2 cellular contexts compared by ENCODE assay signal in genomic region chr19:41219924-41220567, GRCh38.
TF ChIP-seq lines count a peak whose summit lies in the region.

No MANE protein-coding gene starts in this region.

TF ChIP-seq in HEK293, 187 proteins besides CTCF, POLR2A, EP300 and RAD21 (continues in another document):
- TF ChIP-seq ZFHX2 (tag by site-specific recombination; conservative IDR thresholded peaks at IDR 0.05): peak; percentile 79
- TF ChIP-seq TSHZ1 (tag by site-specific recombination; IDR thresholded peaks at IDR 0.05; ENCODE audit: borderline replicate concordance): no peak
- no peak for TF ChIP-seq ZNF664 (tag by site-specific recombination; IDR thresholded peaks at IDR 0.05)
- peak; percentile 50; the same call in 1 of the 2 replicates for TF ChIP-seq IKZF3 (tag by site-specific recombination; IDR thresholded peaks at IDR 0.05)
- 0 out of 2 replicates have a peak, but pooled peaks have one; percentile 24 for TF ChIP-seq KLF8 (tag by site-specific recombination; IDR thresholded peaks at IDR 0.05)
- no peak for TF ChIP-seq PRDM1 (tag by site-specific recombination; IDR thresholded peaks at IDR 0.05)
- TF ChIP-seq, protein P1, sequence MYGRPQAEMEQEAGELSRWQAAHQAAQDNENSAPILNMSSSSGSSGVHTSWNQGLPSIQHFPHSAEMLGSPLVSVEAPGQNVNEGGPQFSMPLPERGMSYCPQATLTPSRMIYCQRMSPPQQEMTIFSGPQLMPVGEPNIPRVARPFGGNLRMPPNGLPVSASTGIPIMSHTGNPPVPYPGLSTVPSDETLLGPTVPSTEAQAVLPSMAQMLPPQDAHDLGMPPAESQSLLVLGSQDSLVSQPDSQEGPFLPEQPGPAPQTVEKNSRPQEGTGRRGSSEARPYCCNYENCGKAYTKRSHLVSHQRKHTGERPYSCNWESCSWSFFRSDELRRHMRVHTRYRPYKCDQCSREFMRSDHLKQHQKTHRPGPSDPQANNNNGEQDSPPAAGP (tag by site-specific recombination; IDR thresholded peaks at IDR 0.05): peak; percentile 74
- TF ChIP-seq PATZ1 (tag by site-specific recombination; IDR thresholded peaks at IDR 0.05): peak; percentile 58
- 0 out of 2 replicates have a peak, but pooled peaks have one; percentile 41 for TF ChIP-seq ZNF341 (tag by site-specific recombination; IDR thresholded peaks at IDR 0.05; ENCODE audit: low read depth)
- no peak for TF ChIP-seq ZNF157 (tag by site-specific recombination; IDR thresholded peaks at IDR 0.05)
- TF ChIP-seq ZNF239 (tag by site-specific recombination; IDR thresholded peaks at IDR 0.05): no peak
- TF ChIP-seq, protein P2, sequence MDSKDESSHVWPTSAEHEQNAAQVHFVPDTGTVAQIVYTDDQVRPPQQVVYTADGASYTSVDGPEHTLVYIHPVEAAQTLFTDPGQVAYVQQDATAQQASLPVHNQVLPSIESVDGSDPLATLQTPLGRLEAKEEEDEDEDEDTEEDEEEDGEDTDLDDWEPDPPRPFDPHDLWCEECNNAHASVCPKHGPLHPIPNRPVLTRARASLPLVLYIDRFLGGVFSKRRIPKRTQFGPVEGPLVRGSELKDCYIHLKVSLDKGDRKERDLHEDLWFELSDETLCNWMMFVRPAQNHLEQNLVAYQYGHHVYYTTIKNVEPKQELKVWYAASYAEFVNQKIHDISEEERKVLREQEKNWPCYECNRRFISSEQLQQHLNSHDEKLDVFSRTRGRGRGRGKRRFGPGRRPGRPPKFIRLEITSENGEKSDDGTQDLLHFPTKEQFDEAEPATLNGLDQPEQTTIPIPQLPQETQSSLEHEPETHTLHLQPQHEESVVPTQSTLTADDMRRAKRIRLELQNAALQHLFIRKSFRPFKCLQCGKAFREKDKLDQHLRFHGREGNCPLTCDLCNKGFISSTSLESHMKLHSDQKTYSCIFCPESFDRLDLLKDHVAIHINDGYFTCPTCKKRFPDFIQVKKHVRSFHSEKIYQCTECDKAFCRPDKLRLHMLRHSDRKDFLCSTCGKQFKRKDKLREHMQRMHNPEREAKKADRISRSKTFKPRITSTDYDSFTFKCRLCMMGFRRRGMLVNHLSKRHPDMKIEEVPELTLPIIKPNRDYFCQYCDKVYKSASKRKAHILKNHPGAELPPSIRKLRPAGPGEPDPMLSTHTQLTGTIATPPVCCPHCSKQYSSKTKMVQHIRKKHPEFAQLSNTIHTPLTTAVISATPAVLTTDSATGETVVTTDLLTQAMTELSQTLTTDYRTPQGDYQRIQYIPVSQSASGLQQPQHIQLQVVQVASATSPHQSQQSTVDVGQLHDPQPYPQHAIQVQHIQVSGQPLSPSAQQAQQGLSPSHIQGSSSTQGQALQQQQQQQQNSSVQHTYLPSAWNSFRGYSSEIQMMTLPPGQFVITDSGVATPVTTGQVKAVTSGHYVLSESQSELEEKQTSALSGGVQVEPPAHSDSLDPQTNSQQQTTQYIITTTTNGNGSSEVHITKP (tag by site-specific recombination; IDR thresholded peaks at IDR 0.05): peak; percentile 72
- peak; percentile 50; the same call in 1 of the 2 replicates for TF ChIP-seq KLF1 (tag by site-specific recombination; IDR thresholded peaks at IDR 0.05)
- no peak for TF ChIP-seq ZBTB21 (tag by site-specific recombination; IDR thresholded peaks at IDR 0.05)

TF ChIP-seq in K562, 482 proteins besides CTCF, POLR2A, EP300 and RAD21 (continues in another document):
- TF ChIP-seq ZBTB7A (IDR thresholded peaks at IDR 0.05; ENCODE audit: borderline replicate concordance, control insufficient read depth, low read depth, low read length) (peak; percentile 74; the same call in 1 of the 2 replicates), ETV5 (CRISPR knock-in tag; IDR thresholded peaks at IDR 0.05; ENCODE audit: low read depth) (no peak), STAT5A (IDR thresholded peaks at IDR 0.05; ENCODE audit: borderline replicate concordance, low read length) (peak; percentile 31; the same call in 1 of the 2 replicates), ZNF609 (CRISPR knock-in tag; IDR thresholded peaks at IDR 0.05; ENCODE audit: borderline replicate concordance) (no peak), ZNF780A (CRISPR knock-in tag; IDR thresholded peaks at IDR 0.05) (no peak), ZBTB12 (CRISPR knock-in tag; IDR thresholded peaks at IDR 0.05) (no peak), ZKSCAN1 (IDR thresholded peaks at IDR 0.05; ENCODE audit: low read depth, low read length) (no peak), ZNF24 (IDR thresholded peaks at IDR 0.05) (no peak), FOXP1 (CRISPR knock-in tag; IDR thresholded peaks at IDR 0.05) (no peak), ZC3H11A (IDR thresholded peaks at IDR 0.05; ENCODE audit: low read depth, low read length) (no peak), NCOA4 (IDR thresholded peaks at IDR 0.05; ENCODE audit: partially characterized antibody) (peak; percentile 14), PBX2 (CRISPR knock-in tag; IDR thresholded peaks at IDR 0.05; ENCODE audit: low read depth) (no peak), PBX2 (tag; conservative IDR thresholded peaks at IDR 0.05; ENCODE audit: low read depth) (no peak)
- TF ChIP-seq, protein P3, sequence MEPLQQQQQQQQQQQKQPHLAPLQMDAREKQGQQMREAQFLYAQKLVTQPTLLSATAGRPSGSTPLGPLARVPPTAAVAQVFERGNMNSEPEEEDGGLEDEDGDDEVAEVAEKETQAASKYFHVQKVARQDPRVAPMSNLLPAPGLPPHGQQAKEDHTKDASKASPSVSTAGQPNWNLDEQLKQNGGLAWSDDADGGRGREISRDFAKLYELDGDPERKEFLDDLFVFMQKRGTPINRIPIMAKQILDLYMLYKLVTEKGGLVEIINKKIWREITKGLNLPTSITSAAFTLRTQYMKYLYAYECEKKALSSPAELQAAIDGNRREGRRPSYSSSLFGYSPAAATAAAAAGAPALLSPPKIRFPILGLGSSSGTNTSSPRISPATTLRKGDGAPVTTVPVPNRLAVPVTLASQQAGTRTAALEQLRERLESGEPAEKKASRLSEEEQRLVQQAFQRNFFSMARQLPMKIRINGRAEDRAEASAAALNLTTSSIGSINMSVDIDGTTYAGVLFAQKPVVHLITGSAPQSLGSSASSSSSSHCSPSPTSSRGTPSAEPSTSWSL (CRISPR knock-in tag; IDR thresholded peaks at IDR 0.05; ENCODE audit: borderline replicate concordance): no peak
